In the genomic region with DNA sequence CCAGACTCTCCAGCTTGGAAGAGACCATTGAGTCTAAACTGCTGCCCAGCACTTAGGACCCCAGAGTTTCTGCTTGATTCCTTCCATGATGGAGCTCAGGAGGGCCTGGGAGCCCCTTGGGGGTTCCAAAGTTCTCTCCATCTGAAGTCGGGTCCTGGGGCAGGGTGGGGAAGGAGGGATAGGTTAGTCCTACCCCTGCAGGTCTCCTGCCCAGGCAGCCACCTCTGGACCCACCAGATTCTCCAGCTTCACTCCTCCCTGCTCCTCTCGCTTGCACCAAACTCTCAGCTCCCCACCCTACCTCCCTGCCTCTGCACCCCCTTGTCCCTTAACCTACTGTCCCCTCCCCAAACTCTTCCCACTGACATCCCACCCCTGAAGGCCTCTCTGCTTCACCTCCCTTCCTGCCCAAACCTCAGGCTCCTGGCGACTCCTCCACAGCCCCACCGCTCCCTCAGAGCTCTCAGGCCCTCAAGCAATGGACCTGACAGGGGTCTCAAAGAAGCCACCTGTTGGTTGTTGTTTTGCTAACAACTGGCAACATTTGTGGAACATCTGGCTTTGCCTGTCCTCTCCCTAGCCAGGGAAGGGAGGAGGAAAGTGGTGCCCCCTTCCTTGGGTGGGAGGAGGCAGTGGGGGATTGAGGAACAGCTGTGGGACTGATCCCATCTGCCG, we compare ENCODE assay signal across 1 cellular context.
TF ChIP-seq lines count a peak whose summit lies in the region.

No MANE protein-coding gene starts in this region.

TF ChIP-seq in endothelial cell of umbilical vein, 7 proteins besides CTCF, POLR2A, EP300 and RAD21:
- TF ChIP-seq, protein P1, sequence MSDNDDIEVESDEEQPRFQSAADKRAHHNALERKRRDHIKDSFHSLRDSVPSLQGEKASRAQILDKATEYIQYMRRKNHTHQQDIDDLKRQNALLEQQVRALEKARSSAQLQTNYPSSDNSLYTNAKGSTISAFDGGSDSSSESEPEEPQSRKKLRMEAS (IDR thresholded peaks at IDR 0.05; ENCODE audit: insufficient read depth, insufficient read length), result no peak
- TF ChIP-seq JUN (IDR thresholded peaks at IDR 0.05; ENCODE audit: borderline replicate concordance, insufficient read depth, insufficient read length, low read depth) (no peak), GATA2 (IDR thresholded peaks at IDR 0.05; ENCODE audit: insufficient read depth, insufficient read length, low read depth, low read length) (no peak)
